Comparison of ENCODE assay signal across 34 cellular contexts in the genomic region with DNA sequence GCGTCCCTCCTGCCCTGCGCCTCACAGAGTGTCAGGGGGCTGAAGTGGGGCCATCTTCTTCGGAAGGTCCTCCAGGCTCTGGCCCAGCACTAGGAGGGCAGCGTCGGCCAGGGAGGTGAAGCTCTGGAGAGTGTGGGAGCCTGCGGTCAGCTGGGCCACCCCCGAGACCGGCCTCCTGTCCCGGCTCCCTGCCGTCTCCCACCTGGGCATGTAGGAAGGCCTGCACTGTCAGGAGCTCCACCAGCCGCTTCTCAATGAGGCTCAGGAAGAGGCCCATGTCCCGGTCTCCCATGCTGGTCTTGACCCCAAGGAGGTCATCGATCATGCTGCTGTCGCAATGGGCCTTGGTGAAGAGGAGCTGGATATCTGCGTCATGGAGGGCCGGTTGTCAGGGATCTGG. TPM values are rescaled to one million over a fixed set of nuclear protein-coding genes. Genes with fewer than 3 reads are reported as not detected.
"Had no signal": no experiment of that assay in that cellular context is flagged by ENCODE, and none has a peak within 500 bp of the region (broad histone marks: within the 10 kb centered on the region; RNA-seq: fewer than 3 reads in every experiment).

No MANE protein-coding gene starts in this region.

- H3K27ac ChIP-seq: adrenal gland, ascending aorta, breast epithelium, cardiac muscle cell, colonic mucosa, dorsolateral prefrontal cortex had no signal

- H3K27ac Mint-ChIP-seq: activated CD4-positive, alpha-beta memory T cell treated with anti-CD3 and anti-CD28 coated beads for 36 hours; activated CD8-positive, alpha-beta memory T cell treated with anti-CD3 and anti-CD28 coated beads, Interleukin-2, amount 10 ng/mL, durations not matched to agents 7 days and 5 days; activated CD8-positive, alpha-beta T cell treated with anti-CD3 and anti-CD28 coated beads, Interleukin-2, amount 10 ng/mL, durations not matched to agents 7 days and 5 days; activated naive CD4-positive, alpha-beta T cell treated with anti-CD3 and anti-CD28 coated beads for 36 hours; activated naive CD4-positive, alpha-beta T cell treated with anti-CD3 and anti-CD28 coated beads, Interleukin-2, amount 50 U/mL, for 24 hours; activated naive CD8-positive, alpha-beta T cell treated with anti-CD3 and anti-CD28 coated beads for 36 hours; activated naive CD8-positive, alpha-beta T cell treated with anti-CD3 and anti-CD28 coated beads, Interleukin-2, amount 50 U/mL, for 24 hours; activated T-helper 1 cell treated with anti-CD3 and anti-CD28 coated beads, Interleukin-12 subunit alpha, Interleukin-12 subunit beta, Interleukin-2, Interleukin-4 antibody, amounts not matched to agents 30 ng/mL and 10 ng/mL and 1 ng/mL, durations not matched to agents 14 hours and 24 hours and 36 hours; activated T-helper 2 cell treated with anti-CD3 and anti-CD28 coated beads, Interferon-gamma antibody, Interleukin-2, Interleukin-4, amounts not matched to agents 10 μg/mL and 5 μg/mL and 100 μg/mL, durations not matched to agents 14 hours and 24 hours and 36 hours; brain; dendritic cell treated with granulocyte-macrophage colony-stimulating factor and Interleukin-4, amounts not matched to agents 40 ng/mL and 50 ng/mL, for 4 days; endodermal cell; WTC11 had no signal

- ATAC-seq: activated CD8-positive, alpha-beta memory T cell treated with anti-CD3 and anti-CD28 coated beads, Interleukin-2, amount 10 ng/mL, durations not matched to agents 7 days and 5 days; activated CD8-positive, alpha-beta T cell treated with anti-CD3 and anti-CD28 coated beads, Interleukin-2, amount 10 ng/mL, durations not matched to agents 7 days and 5 days; activated naive CD8-positive, alpha-beta T cell treated with anti-CD3 and anti-CD28 coated beads, Interleukin-2, amount 50 U/mL, for 24 hours had no signal

- H3K4me1 Mint-ChIP-seq: activated CD8-positive, alpha-beta memory T cell treated with anti-CD3 and anti-CD28 coated beads, Interleukin-2, amount 10 ng/mL, durations not matched to agents 7 days and 5 days; activated naive CD4-positive, alpha-beta T cell treated with anti-CD3 and anti-CD28 coated beads, Interleukin-2, amount 50 U/mL, for 24 hours; activated naive CD8-positive, alpha-beta T cell treated with anti-CD3 and anti-CD28 coated beads for 36 hours; activated naive CD8-positive, alpha-beta T cell treated with anti-CD3 and anti-CD28 coated beads, Interleukin-2, amount 50 U/mL, for 24 hours; brain had no signal

- H3K4me1 ChIP-seq: adrenal gland, ascending aorta, breast epithelium, colonic mucosa had no signal

- H3K36me3 Mint-ChIP-seq: activated CD4-positive, alpha-beta memory T cell treated with anti-CD3 and anti-CD28 coated beads for 36 hours; activated CD8-positive, alpha-beta memory T cell treated with anti-CD3 and anti-CD28 coated beads, Interleukin-2, amount 10 ng/mL, durations not matched to agents 7 days and 5 days; activated naive CD4-positive, alpha-beta T cell treated with anti-CD3 and anti-CD28 coated beads, Interleukin-2, amount 50 U/mL, for 24 hours; activated naive CD8-positive, alpha-beta T cell treated with anti-CD3 and anti-CD28 coated beads for 36 hours; brain; WTC11 had no signal

- H3K4me3 ChIP-seq: adrenal gland, ascending aorta, breast epithelium, cardiac muscle cell, colonic mucosa, dorsolateral prefrontal cortex had no signal

- H3K9me3 Mint-ChIP-seq: activated CD4-positive, alpha-beta memory T cell treated with anti-CD3 and anti-CD28 coated beads for 36 hours; activated naive CD4-positive, alpha-beta T cell treated with anti-CD3 and anti-CD28 coated beads for 36 hours; activated naive CD4-positive, alpha-beta T cell treated with anti-CD3 and anti-CD28 coated beads, Interleukin-2, amount 50 U/mL, for 24 hours; activated naive CD8-positive, alpha-beta T cell treated with anti-CD3 and anti-CD28 coated beads for 36 hours; activated naive CD8-positive, alpha-beta T cell treated with anti-CD3 and anti-CD28 coated beads, Interleukin-2, amount 50 U/mL, for 24 hours; activated T-helper 1 cell treated with anti-CD3 and anti-CD28 coated beads, Interleukin-12 subunit alpha, Interleukin-12 subunit beta, Interleukin-2, Interleukin-4 antibody, amounts not matched to agents 30 ng/mL and 10 ng/mL and 1 ng/mL, durations not matched to agents 14 hours and 24 hours and 36 hours; activated T-helper 2 cell treated with anti-CD3 and anti-CD28 coated beads, Interferon-gamma antibody, Interleukin-2, Interleukin-4, amounts not matched to agents 10 μg/mL and 5 μg/mL and 100 μg/mL, durations not matched to agents 14 hours and 24 hours and 36 hours; brain; dendritic cell treated with granulocyte-macrophage colony-stimulating factor and Interleukin-4, amounts not matched to agents 40 ng/mL and 50 ng/mL, for 4 days; endodermal cell; WTC11 had no signal

- DNase-seq: activated CD4-positive, alpha-beta memory T cell treated with anti-CD3 and anti-CD28 coated beads for 36 hours; activated CD4-positive, alpha-beta T cell treated with anti-CD3 and anti-CD28 coated beads for 1 hour; activated CD4-positive, alpha-beta T cell treated with anti-CD3 and anti-CD28 coated beads for 4 hours; activated CD8-positive, alpha-beta memory T cell treated with anti-CD3 and anti-CD28 coated beads, Interleukin-2, amount 10 ng/mL, durations not matched to agents 7 days and 5 days; activated CD8-positive, alpha-beta memory T cell treated with anti-CD3 and anti-CD28 coated beads, Interleukin-2, amount 50 U/mL, for 4 hours; activated CD8-positive, alpha-beta T cell treated with anti-CD3 and anti-CD28 coated beads, Interleukin-2, amount 10 ng/mL, durations not matched to agents 7 days and 5 days; activated effector memory CD4-positive, alpha-beta T cell treated with anti-CD3 and anti-CD28 coated beads, Interleukin-2, amount 50 U/mL, for 16 hours; activated naive CD4-positive, alpha-beta T cell treated with anti-CD3 and anti-CD28 coated beads for 36 hours; activated naive CD8-positive, alpha-beta T cell treated with anti-CD3 and anti-CD28 coated beads for 36 hours; activated naive CD8-positive, alpha-beta T cell treated with anti-CD3 and anti-CD28 coated beads, Interleukin-2, amount 50 U/mL, for 24 hours; activated T-cell treated with anti-CD3 and anti-CD28 coated beads, Interleukin-2, amount 50 U/mL, for 1 hour; activated T-cell treated with anti-CD3 and anti-CD28 coated beads, Interleukin-2, amount 50 U/mL, for 48 hours; adrenal gland; central memory CD4-positive, alpha-beta T cell; cerebellar nuclear complex; colonic mucosa; dorsolateral prefrontal cortex; effector memory CD4-positive, alpha-beta T cell; foreskin fibroblast; head of caudate nucleus; T-helper 2 cell had no signal

- H3K4me3 Mint-ChIP-seq: activated CD4-positive, alpha-beta memory T cell treated with anti-CD3 and anti-CD28 coated beads for 36 hours; activated CD8-positive, alpha-beta memory T cell treated with anti-CD3 and anti-CD28 coated beads, Interleukin-2, amount 10 ng/mL, durations not matched to agents 7 days and 5 days; activated CD8-positive, alpha-beta T cell treated with anti-CD3 and anti-CD28 coated beads, Interleukin-2, amount 10 ng/mL, durations not matched to agents 7 days and 5 days; activated naive CD4-positive, alpha-beta T cell treated with anti-CD3 and anti-CD28 coated beads for 36 hours; activated naive CD4-positive, alpha-beta T cell treated with anti-CD3 and anti-CD28 coated beads, Interleukin-2, amount 50 U/mL, for 24 hours; activated naive CD8-positive, alpha-beta T cell treated with anti-CD3 and anti-CD28 coated beads for 36 hours; activated naive CD8-positive, alpha-beta T cell treated with anti-CD3 and anti-CD28 coated beads, Interleukin-2, amount 50 U/mL, for 24 hours; activated T-helper 1 cell treated with anti-CD3 and anti-CD28 coated beads, Interleukin-12 subunit alpha, Interleukin-12 subunit beta, Interleukin-2, Interleukin-4 antibody, amounts not matched to agents 30 ng/mL and 10 ng/mL and 1 ng/mL, durations not matched to agents 14 hours and 24 hours and 36 hours; brain; dendritic cell treated with granulocyte-macrophage colony-stimulating factor and Interleukin-4, amounts not matched to agents 40 ng/mL and 50 ng/mL, for 4 days; endodermal cell; WTC11 had no signal

- H3K9me3 ChIP-seq: adrenal gland, ascending aorta, breast epithelium, colonic mucosa had no signal

- H3K27me3 Mint-ChIP-seq: activated CD4-positive, alpha-beta memory T cell treated with anti-CD3 and anti-CD28 coated beads for 36 hours; activated CD8-positive, alpha-beta memory T cell treated with anti-CD3 and anti-CD28 coated beads, Interleukin-2, amount 10 ng/mL, durations not matched to agents 7 days and 5 days; activated naive CD4-positive, alpha-beta T cell treated with anti-CD3 and anti-CD28 coated beads, Interleukin-2, amount 50 U/mL, for 24 hours; activated naive CD8-positive, alpha-beta T cell treated with anti-CD3 and anti-CD28 coated beads for 36 hours; dendritic cell treated with granulocyte-macrophage colony-stimulating factor and Interleukin-4, amounts not matched to agents 40 ng/mL and 50 ng/mL, for 4 days had no signal

- FAIRE-seq: frontal cortex had no signal

- H3K27me3 ChIP-seq: adrenal gland, ascending aorta, breast epithelium, cardiac muscle cell, colonic mucosa, dorsolateral prefrontal cortex had no signal

- H3K36me3 ChIP-seq: adrenal gland, ascending aorta, breast epithelium, cardiac muscle cell, colonic mucosa had no signal

RNA-seq across cellular contexts. Expression of a gene that starts 28.1 kb away (rescaled TPM):
- total RNA-seq: activated naive CD4-positive, alpha-beta T cell treated with anti-CD3 and anti-CD28 coated beads for 36 hours; ascending aorta; esophagus mucosa; T-helper 1 cell treated with Interleukin-12 subunit alpha and Interleukin-12 subunit beta and Interleukin-4 antibody, amounts not matched to agents 30 ng/mL and 1 ng/mL, for 36 hours had no signal
